Comparison of ENCODE assay signal across 12 cellular contexts in the genomic region with DNA sequence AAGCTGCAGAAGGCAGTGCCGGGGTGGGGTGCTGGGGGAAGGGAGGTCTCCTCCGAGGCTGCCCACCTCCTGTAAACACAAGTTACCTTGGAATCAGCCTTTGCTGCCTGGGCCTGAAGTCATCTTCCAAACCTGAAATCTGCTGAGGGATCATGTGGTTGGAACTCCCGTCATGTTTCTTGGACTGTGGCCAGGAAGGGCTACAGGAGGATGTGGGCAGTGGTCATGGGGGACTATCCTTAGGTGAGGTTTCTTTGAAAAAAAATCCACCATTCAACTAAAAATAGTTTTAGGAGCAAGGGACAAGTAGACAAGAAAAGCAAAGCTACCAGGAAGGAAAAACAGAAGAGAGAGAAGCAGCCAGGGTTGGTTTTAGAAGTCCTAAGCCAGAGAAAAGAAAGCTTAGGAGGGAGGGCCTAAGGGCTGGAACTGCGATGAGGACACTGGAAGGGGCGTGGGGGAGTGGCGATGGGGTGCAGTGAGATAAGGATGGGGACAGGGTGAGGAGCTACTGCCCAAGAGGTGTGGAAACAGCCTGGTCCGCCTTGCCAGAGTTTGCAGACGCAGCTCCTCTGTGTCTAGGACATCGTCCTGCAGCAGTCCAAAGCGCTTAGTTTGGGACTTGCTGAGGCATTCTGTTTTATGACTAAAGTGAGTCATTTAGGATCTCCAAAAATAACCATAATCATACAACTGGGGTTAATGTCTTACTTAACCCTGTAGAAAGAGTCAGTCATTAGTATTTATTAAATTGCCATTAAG.
DNase-seq lines count a peak whose midpoint lies in the region; ATAC-seq, FAIRE-seq and TF ChIP-seq lines count a peak whose summit lies in the region.
"Had no signal": no experiment of that assay in that cellular context is flagged by ENCODE, and none has a peak within 500 bp of the region (broad histone marks: within the 10 kb centered on the region; RNA-seq: fewer than 3 reads in every experiment).

No MANE protein-coding gene starts in this region.

- CTCF ChIA-PET in Calu3 (lab: Charles Lee), result interaction anchor here (0.5 to 0.6 kb wide), 2 partner anchors 34 to 80 kb away, joined by 3 read pairs; no protein-coding TSS in a partner anchor
- CTCF ChIA-PET in activated naive CD4-positive, alpha-beta T cell treated with anti-CD3 and anti-CD28 coated beads for 36 hours (lab: Charles Lee), result interaction anchor here (0.6 to 1.7 kb wide), 3 partner anchors 20 to 979 kb away, joined by 3 to 4 read pairs (median 4); no protein-coding TSS in a partner anchor

- no peak overlapping the region for H3K27ac ChIP-seq in transverse colon

- peaks cover 6% of the 10 kb centered on the region for H3K27me3 ChIP-seq in transverse colon
- H3K27me3 ChIP-seq: MG63 had no signal

- 80 to 89% methylated on average over 7 to 10 of the region's 10 CpGs for WGBS in transverse colon (ENCODE audit: low coverage in 1 of 2), 2 donors

- H3K4me3 ChIP-seq in transverse colon, result no peak overlapping the region
- H3K4me3 ChIP-seq: MG63 had no signal

- in situ Hi-C loops in transverse colon (cut with MboI; ENCODE audit: low pct_ligation_motif_present in 1 of 4, low pct_unique_long_range_greater_than_20kb in 1 of 4, low sequenced_read_pairs in 3 of 4), result no loop called here

- no TSS peak for BruUV-seq in Calu3 (replicated peaks; lab: Mats Ljungman, UMichigan)

- H3K9me3 Mint-ChIP-seq in Calu3 (ENCODE audit: low read depth, unreplicated experiment), result no peaks in the 10 kb centered on the region
- H3K9me3 Mint-ChIP-seq in activated naive CD4-positive, alpha-beta T cell treated with anti-CD3 and anti-CD28 coated beads for 36 hours, result no peaks in the 10 kb centered on the region
- H3K9me3 Mint-ChIP-seq: dendritic cell treated with granulocyte-macrophage colony-stimulating factor and Interleukin-4, amounts not matched to agents 40 ng/mL and 50 ng/mL, for 4 days had no signal

- intact Hi-C loops in Calu3 (cut with micrococcal nuclease; ENCODE audit: unreplicated experiment) (no loop called here), transverse colon (cut with DNase I; ENCODE audit: low total_unique reads) (no loop called here)
- intact Hi-C loops in activated naive CD4-positive, alpha-beta T cell treated with anti-CD3 and anti-CD28 coated beads for 36 hours (cut with micrococcal nuclease), result no loop called here

- ATAC-seq in GM21529 (IDR thresholded peaks at IDR 0.05; ENCODE audit: unreplicated experiment) (peak; percentile 60), GM18868 (IDR thresholded peaks at IDR 0.05; ENCODE audit: unreplicated experiment) (no peak)

- no peak for TF ChIP-seq POLR2A in transverse colon (IDR thresholded peaks at IDR 0.05)

- H3K36me3 ChIP-seq in transverse colon, result no peaks in the 10 kb centered on the region
- H3K36me3 ChIP-seq: MG63 had no signal

- peaks cover 0 to 5% (median 4%) of the 10 kb centered on the region in 4 donors for H3K4me1 ChIP-seq in transverse colon

- H3K27ac Mint-ChIP-seq in Calu3 (ENCODE audit: unreplicated experiment), result no peak overlapping the region
- no peak overlapping the region for H3K27ac Mint-ChIP-seq in activated naive CD4-positive, alpha-beta T cell treated with anti-CD3 and anti-CD28 coated beads for 36 hours
- H3K27ac Mint-ChIP-seq: dendritic cell treated with granulocyte-macrophage colony-stimulating factor and Interleukin-4, amounts not matched to agents 40 ng/mL and 50 ng/mL, for 4 days had no signal

- no peaks in the 10 kb centered on the region for H3K9me3 ChIP-seq in transverse colon
- H3K9me3 ChIP-seq: MG63 had no signal

- H3K4me3 Mint-ChIP-seq in Calu3 (ENCODE audit: low read depth, unreplicated experiment), result no peak overlapping the region
- no peak overlapping the region for H3K4me3 Mint-ChIP-seq in activated naive CD4-positive, alpha-beta T cell treated with anti-CD3 and anti-CD28 coated beads for 36 hours
- H3K4me3 Mint-ChIP-seq: dendritic cell treated with granulocyte-macrophage colony-stimulating factor and Interleukin-4, amounts not matched to agents 40 ng/mL and 50 ng/mL, for 4 days had no signal

- H3K4me1 Mint-ChIP-seq in Calu3 (ENCODE audit: low read depth, unreplicated experiment), result peaks cover 35% of the 10 kb centered on the region
- peaks cover 20% of the 10 kb centered on the region for H3K4me1 Mint-ChIP-seq in activated naive CD4-positive, alpha-beta T cell treated with anti-CD3 and anti-CD28 coated beads for 36 hours (ENCODE audit: low read depth)

- peaks cover 76% of the 10 kb centered on the region for H3K27me3 Mint-ChIP-seq in Calu3 (ENCODE audit: unreplicated experiment)
- peaks cover 23% of the 10 kb centered on the region for H3K27me3 Mint-ChIP-seq in activated naive CD4-positive, alpha-beta T cell treated with anti-CD3 and anti-CD28 coated beads for 36 hours (ENCODE audit: low read depth)

- no peaks in the 10 kb centered on the region for H3K36me3 Mint-ChIP-seq in Calu3 (ENCODE audit: insufficient read depth, unreplicated experiment)
- H3K36me3 Mint-ChIP-seq in activated naive CD4-positive, alpha-beta T cell treated with anti-CD3 and anti-CD28 coated beads for 36 hours (ENCODE audit: low read depth), result no peaks in the 10 kb centered on the region

- TF ChIP-seq CTCF in Calu3 (IDR thresholded peaks at IDR 0.05; ENCODE audit: unreplicated experiment) (no peak), transverse colon (IDR thresholded peaks at IDR 0.05) (no peak)

- no peak for FAIRE-seq in RCC 7860 (lab: Jason Lieb, UNC)
- FAIRE-seq: islet of Langerhans had no signal

- no peak for TF ChIP-seq EP300 in transverse colon (IDR thresholded peaks at IDR 0.05; ENCODE audit: low read depth)

- peak; percentile 24 for DNase-seq in Calu3
- DNase-seq in RCC 7860 (ENCODE audit: low spot score), result peak; percentile 35
- DNase-seq in kidney tubule cell (ENCODE audit: low spot score), result peak; percentile 59
- DNase-seq in SIG-M5 (lab: John Stamatoyannopoulos, UW), result no peak
- no peak for DNase-seq in activated naive CD4-positive, alpha-beta T cell treated with anti-CD3 and anti-CD28 coated beads for 36 hours
- DNase-seq in transverse colon, result no peak
- DNase-seq: MG63, SHP77 had no signal

Comparison
In these comparisons a context has a peak if more than half of its experiments do, and no peak if none do; other contexts are left out.
1. DNase-seq: peak in Calu3 (single experiment), RCC 7860 (single experiment) and kidney tubule cell (single experiment); none in SIG-M5 (single experiment), activated naive CD4-positive, alpha-beta T cell treated with anti-CD3 and anti-CD28 coated beads for 36 hours (single experiment) and transverse colon (single experiment).